ENCODE assay signal across 8 cellular contexts in genomic region chr10:112115781-112116385, GRCh38.
DNase-seq lines count a peak whose midpoint lies in the region; ATAC-seq, FAIRE-seq and TF ChIP-seq lines count a peak whose summit lies in the region.

No MANE protein-coding gene starts in this region.

- TF ChIP-seq RAD21 in A549 (conservative IDR thresholded peaks at IDR 0.05 in 1 of 2, IDR thresholded peaks at IDR 0.05 in 1 of 2): peak; percentile 14 to 40; a peak in 2 of 5 replicates

- no peaks in the 10 kb centered on the region for H3F3A ChIP-seq in smooth muscle cell (ENCODE audit: low read depth)

- no peaks in the 10 kb centered on the region for H3K4me1 ChIP-seq in A549
- no peaks in the 10 kb centered on the region for H3K4me1 ChIP-seq in smooth muscle cell (ENCODE audit: low read depth)

- CTCF ChIA-PET in A549 (lab: Yijun Ruan, JAX): interaction anchor here (0.7 to 5.1 kb wide), 11 partner anchors 8 to 356 kb away, joined by 3 to 42 read pairs (median 4); no protein-coding TSS in a partner anchor

- H3K27me3 ChIP-seq in smooth muscle cell (ENCODE audit: low read depth): no peaks in the 10 kb centered on the region

- no peaks in the 10 kb centered on the region for H4K20me1 ChIP-seq in smooth muscle cell (ENCODE audit: low read depth)

- POLR2A ChIA-PET in A549 (lab: Yijun Ruan, JAX): no interaction called here

- H2AFZ ChIP-seq in smooth muscle cell (ENCODE audit: low read depth): no peak overlapping the region

- no peaks in the 10 kb centered on the region for H3K36me3 ChIP-seq in smooth muscle cell (ENCODE audit: low read depth)

- no peak for TF ChIP-seq EP300 in A549 (IDR thresholded peaks at IDR 0.05)

- ATAC-seq in A549: peak; percentile 78 to 87
- peak; percentile 78 for ATAC-seq in HG02623 (IDR thresholded peaks at IDR 0.05; ENCODE audit: unreplicated experiment)

- no peak overlapping the region for H3K4me2 ChIP-seq in A549
- H3K4me2 ChIP-seq in smooth muscle cell: no peak overlapping the region

- 33% methylated on average over 12 of the region's 12 CpGs for WGBS in A549 (ENCODE audit: missing lambda C conversion rate)
- 65% methylated on average over 12 of the region's 12 CpGs for WGBS in smooth muscle cell (ENCODE audit: low lambda C conversion rate)

- H3K27ac ChIP-seq in A549 (no peak overlapping the region), smooth muscle cell (ENCODE audit: low read depth) (no peak overlapping the region)

- no peak for FAIRE-seq in A549 (lab: Jason Lieb, UNC)

- TF ChIP-seq CTCF in A549 (IDR thresholded peaks at IDR 0.05) (peak; percentile 54), GM12865 (IDR thresholded peaks at IDR 0.05; ENCODE audit: insufficient read depth, low read depth, low read length, missing control alignments) (peak; percentile 89), fibroblast of villous mesenchyme (IDR thresholded peaks at IDR 0.05; ENCODE audit: insufficient read depth, low read depth, low read length) (peak; percentile 78), smooth muscle cell (IDR thresholded peaks at IDR 0.05; ENCODE audit: borderline replicate concordance, insufficient read depth, poor library complexity, severe bottlenecking) (peak; percentile 64)

- no peak overlapping the region for H3K4me3 ChIP-seq in A549
- H3K4me3 ChIP-seq in GM12865 (ENCODE audit: low read depth, low read length): no peak overlapping the region
- no peak overlapping the region for H3K4me3 ChIP-seq in fibroblast of villous mesenchyme (ENCODE audit: low read depth, low read length)
- no peak overlapping the region for H3K4me3 ChIP-seq in smooth muscle cell

- H3K9me3 ChIP-seq in A549: no peaks in the 10 kb centered on the region
- no peaks in the 10 kb centered on the region for H3K9me3 ChIP-seq in smooth muscle cell (replicated peaks; ENCODE audit: low read depth)

- H3K9ac ChIP-seq in smooth muscle cell (ENCODE audit: low read depth): no peak overlapping the region

- no peak for TF ChIP-seq POLR2A in A549 (IDR thresholded peaks at IDR 0.05; ENCODE audit: low read length)

- H3K79me2 ChIP-seq in smooth muscle cell (ENCODE audit: low read depth): no peaks in the 10 kb centered on the region

- DNase-seq in A549 (ENCODE audit: low read depth in 1 of 2, low spot score in 1 of 2) (peak; percentile 33 to 46), GM12865 (ENCODE audit: low read depth) (peak; percentile 48), NCI-H2107 (lab: John Stamatoyannopoulos, UW) (peak; percentile 1), fibroblast of villous mesenchyme (ENCODE audit: low read depth) (peak; percentile 16), smooth muscle cell (lab: John Stamatoyannopoulos, UW; ENCODE audit: unreplicated experiment) (no peak), putamen (ENCODE audit: low spot score) (no peak)
- peak; percentile 68 for DNase-seq in activated CD8-positive, alpha-beta memory T cell treated with anti-CD3 and anti-CD28 coated beads for 24 hours

TF ChIP-seq in A549, 52 proteins besides CTCF, POLR2A, EP300 and RAD21:
- TF ChIP-seq USF2 (IDR thresholded peaks at IDR 0.05): no peak
- TF ChIP-seq SMC3 (IDR thresholded peaks at IDR 0.05): peak; percentile 44
- TF ChIP-seq ATOH8 (CRISPR knock-in tag; IDR thresholded peaks at IDR 0.05; ENCODE audit: low read depth): no peak

Comparison
In these comparisons a context has a peak if more than half of its experiments do, and no peak if none do; other contexts are left out.
1. DNase-seq: peak in A549 (2 of 2), GM12865 (single experiment), NCI-H2107 (single experiment), activated CD8-positive, alpha-beta memory T cell treated with anti-CD3 and anti-CD28 coated beads for 24 hours (single experiment) and fibroblast of villous mesenchyme (single experiment); none in smooth muscle cell (single experiment) and putamen (single experiment).
2. Peak in every context shown above with its lines, with median percentiles within 50 percentile points of each other: CTCF ChIP-seq.